18 cellular contexts compared by ENCODE assay signal in the genomic region with DNA sequence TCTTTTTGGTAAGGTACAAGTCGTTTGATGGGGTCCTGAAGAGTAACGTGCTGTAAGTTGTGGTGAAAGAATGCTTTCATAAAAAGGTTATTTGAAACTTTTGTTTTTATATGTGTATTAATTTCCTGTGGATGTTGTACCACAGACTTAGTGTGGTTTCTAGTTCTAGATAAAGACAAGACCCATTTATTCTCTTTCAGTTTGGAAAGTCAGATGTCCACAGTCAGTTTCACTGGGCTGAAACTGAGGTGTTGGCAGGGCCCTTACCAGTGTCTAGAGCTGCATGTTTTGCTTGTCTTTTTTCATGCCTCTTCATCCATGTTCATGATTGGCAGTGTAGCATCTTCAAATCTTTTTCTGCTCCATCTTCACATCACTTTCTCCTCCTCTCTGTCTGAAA. TPM values are rescaled to one million over a fixed set of nuclear protein-coding genes. Genes with fewer than 3 reads are reported as not detected.
DNase-seq lines count a peak whose midpoint lies in the region; ATAC-seq and TF ChIP-seq lines count a peak whose summit lies in the region.
"Had no signal": no experiment of that assay in that cellular context is flagged by ENCODE, and none has a peak within 500 bp of the region (broad histone marks: within the 10 kb centered on the region; RNA-seq: fewer than 3 reads in every experiment).

No MANE protein-coding gene starts in this region.

- H3K4me3 ChIP-seq in osteoblast (ENCODE audit: insufficient read depth, low read length): no peak overlapping the region
- H3K4me3 ChIP-seq: left lung, spleen, uterus had no signal

- CTCF ChIA-PET in activated CD4-positive, alpha-beta memory T cell treated with anti-CD3 and anti-CD28 coated beads for 36 hours (lab: Charles Lee): no interaction called here
- CTCF ChIA-PET in activated CD4-positive, alpha-beta memory T cell treated with anti-CD3 and anti-CD28 coated beads, Interleukin-2, amount 10 ng/mL, durations not matched to agents 7 days and 5 days (lab: Charles Lee): interaction anchor here (1.9 kb wide), 1 partner anchor 11 kb away, joined by 6 read pairs; no protein-coding TSS in a partner anchor

- no peak overlapping the region for H3K27ac ChIP-seq in osteoblast (ENCODE audit: low read depth, low read length)
- H3K27ac ChIP-seq: C4-2B, left lung, spleen, uterus, VCaP had no signal

- H3K27me3 ChIP-seq in osteoblast (ENCODE audit: insufficient read depth, low read length): no peaks in the 10 kb centered on the region
- H3K27me3 ChIP-seq: left lung, spleen, uterus had no signal

- TF ChIP-seq CTCF in osteoblast (IDR thresholded peaks at IDR 0.05; ENCODE audit: extremely low read depth, low read depth, low read length): no peak

- no peaks in the 10 kb centered on the region for H3K4me1 ChIP-seq in osteoblast (ENCODE audit: insufficient read depth, low read length)
- H3K4me1 ChIP-seq: left lung, uterus had no signal

- peak overlapping the region; percentile 45 for H2AFZ ChIP-seq in osteoblast (ENCODE audit: low read length)

- H3K27me3 Mint-ChIP-seq in activated CD4-positive, alpha-beta memory T cell treated with anti-CD3 and anti-CD28 coated beads for 36 hours: no peaks in the 10 kb centered on the region
- H3K27me3 Mint-ChIP-seq in activated CD4-positive, alpha-beta memory T cell treated with anti-CD3 and anti-CD28 coated beads, Interleukin-2, amount 10 ng/mL, durations not matched to agents 7 days and 5 days: no peaks in the 10 kb centered on the region
- H3K27me3 Mint-ChIP-seq in activated T-helper 2 cell treated with anti-CD3 and anti-CD28 coated beads, Interferon-gamma antibody, Interleukin-2, Interleukin-4, amounts not matched to agents 10 μg/mL and 5 μg/mL and 100 μg/mL, durations not matched to agents 14 hours and 24 hours and 36 hours (ENCODE audit: low read depth): no peaks in the 10 kb centered on the region

- peak overlapping the region; percentile 60 for H3K27ac Mint-ChIP-seq in activated CD4-positive, alpha-beta memory T cell treated with anti-CD3 and anti-CD28 coated beads for 36 hours
- H3K27ac Mint-ChIP-seq in activated CD4-positive, alpha-beta memory T cell treated with anti-CD3 and anti-CD28 coated beads, Interleukin-2, amount 10 ng/mL, durations not matched to agents 7 days and 5 days: no peak overlapping the region
- peak overlapping the region; percentile 69 for H3K27ac Mint-ChIP-seq in activated T-helper 2 cell treated with anti-CD3 and anti-CD28 coated beads, Interferon-gamma antibody, Interleukin-2, Interleukin-4, amounts not matched to agents 10 μg/mL and 5 μg/mL and 100 μg/mL, durations not matched to agents 14 hours and 24 hours and 36 hours

- peaks cover 17% of the 10 kb centered on the region for H3K36me3 Mint-ChIP-seq in activated CD4-positive, alpha-beta memory T cell treated with anti-CD3 and anti-CD28 coated beads for 36 hours
- H3K36me3 Mint-ChIP-seq in activated CD4-positive, alpha-beta memory T cell treated with anti-CD3 and anti-CD28 coated beads, Interleukin-2, amount 10 ng/mL, durations not matched to agents 7 days and 5 days (ENCODE audit: low read depth): peaks cover 10% of the 10 kb centered on the region
- peaks cover 22% of the 10 kb centered on the region for H3K36me3 Mint-ChIP-seq in activated T-helper 2 cell treated with anti-CD3 and anti-CD28 coated beads, Interferon-gamma antibody, Interleukin-2, Interleukin-4, amounts not matched to agents 10 μg/mL and 5 μg/mL and 100 μg/mL, durations not matched to agents 14 hours and 24 hours and 36 hours (ENCODE audit: low read depth)

- H3K9me3 ChIP-seq in osteoblast (ENCODE audit: low read depth, low read length): no peaks in the 10 kb centered on the region
- H3K9me3 ChIP-seq: uterus had no signal

- peak; percentile 62 for ATAC-seq in GM21390 (IDR thresholded peaks at IDR 0.05; ENCODE audit: unreplicated experiment)
- no peak for ATAC-seq in GM19452 (IDR thresholded peaks at IDR 0.05; ENCODE audit: unreplicated experiment)
- ATAC-seq: left lung had no signal

- no peaks in the 10 kb centered on the region for H3K79me2 ChIP-seq in osteoblast (ENCODE audit: insufficient read depth, low read length)

- peaks cover 30% of the 10 kb centered on the region for H3K9me3 Mint-ChIP-seq in activated CD4-positive, alpha-beta memory T cell treated with anti-CD3 and anti-CD28 coated beads for 36 hours
- H3K9me3 Mint-ChIP-seq in activated CD4-positive, alpha-beta memory T cell treated with anti-CD3 and anti-CD28 coated beads, Interleukin-2, amount 10 ng/mL, durations not matched to agents 7 days and 5 days: peaks cover 18% of the 10 kb centered on the region
- peaks cover 35% of the 10 kb centered on the region for H3K9me3 Mint-ChIP-seq in activated T-helper 2 cell treated with anti-CD3 and anti-CD28 coated beads, Interferon-gamma antibody, Interleukin-2, Interleukin-4, amounts not matched to agents 10 μg/mL and 5 μg/mL and 100 μg/mL, durations not matched to agents 14 hours and 24 hours and 36 hours

- intact Hi-C loops in activated CD4-positive, alpha-beta memory T cell treated with anti-CD3 and anti-CD28 coated beads for 36 hours (cut with micrococcal nuclease): no loop called here
- intact Hi-C loops in activated T-helper 2 cell treated with anti-CD3 and anti-CD28 coated beads, Interferon-gamma antibody, Interleukin-2, Interleukin-4, amounts not matched to agents 10 μg/mL and 5 μg/mL and 100 μg/mL, durations not matched to agents 14 hours and 24 hours and 36 hours (cut with micrococcal nuclease): loop anchor here (1.0 kb wide), 1 partner anchor 23 kb away; no protein-coding TSS in a partner anchor

- no peak overlapping the region for H3K4me2 ChIP-seq in osteoblast (ENCODE audit: insufficient read depth, low read length)

- POLR2A ChIA-PET in activated CD4-positive, alpha-beta memory T cell treated with anti-CD3 and anti-CD28 coated beads for 36 hours (lab: Charles Lee): interaction anchor here (0.6 kb wide), 1 partner anchor 31 kb away, joined by 3 read pairs; no protein-coding TSS in a partner anchor
- POLR2A ChIA-PET in activated CD4-positive, alpha-beta memory T cell treated with anti-CD3 and anti-CD28 coated beads, Interleukin-2, amount 10 ng/mL, durations not matched to agents 7 days and 5 days (lab: Charles Lee): interaction anchor here (2.4 to 2.8 kb wide), 2 partner anchors 11 to 22 kb away, joined by 14 to 15 read pairs; a partner anchor contains a TSS

- H3K4me1 Mint-ChIP-seq in activated CD4-positive, alpha-beta memory T cell treated with anti-CD3 and anti-CD28 coated beads for 36 hours (ENCODE audit: low read depth): peaks cover 40% of the 10 kb centered on the region
- H3K4me1 Mint-ChIP-seq in activated CD4-positive, alpha-beta memory T cell treated with anti-CD3 and anti-CD28 coated beads, Interleukin-2, amount 10 ng/mL, durations not matched to agents 7 days and 5 days: peaks cover 26% of the 10 kb centered on the region
- H3K4me1 Mint-ChIP-seq in activated T-helper 2 cell treated with anti-CD3 and anti-CD28 coated beads, Interferon-gamma antibody, Interleukin-2, Interleukin-4, amounts not matched to agents 10 μg/mL and 5 μg/mL and 100 μg/mL, durations not matched to agents 14 hours and 24 hours and 36 hours (ENCODE audit: low read depth): peaks cover 43% of the 10 kb centered on the region

- H4K20me1 ChIP-seq in osteoblast (ENCODE audit: insufficient read depth, low read length): no peaks in the 10 kb centered on the region

- H3K4me3 Mint-ChIP-seq in activated CD4-positive, alpha-beta memory T cell treated with anti-CD3 and anti-CD28 coated beads for 36 hours: no peak overlapping the region
- no peak overlapping the region for H3K4me3 Mint-ChIP-seq in activated CD4-positive, alpha-beta memory T cell treated with anti-CD3 and anti-CD28 coated beads, Interleukin-2, amount 10 ng/mL, durations not matched to agents 7 days and 5 days
- H3K4me3 Mint-ChIP-seq in activated T-helper 2 cell treated with anti-CD3 and anti-CD28 coated beads, Interferon-gamma antibody, Interleukin-2, Interleukin-4, amounts not matched to agents 10 μg/mL and 5 μg/mL and 100 μg/mL, durations not matched to agents 14 hours and 24 hours and 36 hours (ENCODE audit: low read depth): no peak overlapping the region

- H3K36me3 ChIP-seq in osteoblast (ENCODE audit: insufficient read depth, low read length): no peaks in the 10 kb centered on the region
- H3K36me3 ChIP-seq: left lung, spleen, uterus had no signal

- DNase-seq in activated CD4-positive, alpha-beta memory T cell treated with anti-CD3 and anti-CD28 coated beads for 36 hours: no peak
- no peak for DNase-seq in activated CD4-positive, alpha-beta memory T cell treated with anti-CD3 and anti-CD28 coated beads, Interleukin-2, amount 10 ng/mL, durations not matched to agents 7 days and 5 days
- no peak for DNase-seq in activated T-helper 2 cell treated with anti-CD3 and anti-CD28 coated beads, Interferon-gamma antibody, Interleukin-2, Interleukin-4, amounts not matched to agents 10 μg/mL and 5 μg/mL and 100 μg/mL, durations not matched to agents 14 hours and 24 hours and 36 hours (ENCODE audit: low spot score)
- DNase-seq in osteoblast (ENCODE audit: insufficient read length, low spot score, missing footprints): no peak
- no peak for DNase-seq in NCI-H748 (lab: John Stamatoyannopoulos, UW; ENCODE audit: unreplicated experiment)
- no peak for DNase-seq in AG08396 (ENCODE audit: low spot score)
- DNase-seq: activated naive CD4-positive, alpha-beta T cell treated with Interleukin-2 at 50 U/mL for 16 hours; Kasumi-1; left lung; NCI-H526; spleen; stimulated activated CD4-positive, alpha-beta T cell treated with anti-CD3 and anti-CD28 coated beads, Interleukin-4, amount 100 ng/mL, for 4 hours; substantia nigra; uterus had no signal

RNA-seq across cellular contexts. Expression of a gene that starts 22.1 kb away (rescaled TPM):
- total RNA-seq in activated CD4-positive, alpha-beta memory T cell treated with anti-CD3 and anti-CD28 coated beads for 36 hours: 100 to 1,000 TPM; 134 to 139 TPM
- 100 to 1,000 TPM; 223 to 239 TPM for total RNA-seq in activated CD4-positive, alpha-beta memory T cell treated with anti-CD3 and anti-CD28 coated beads, Interleukin-2, amount 10 ng/mL, durations not matched to agents 7 days and 5 days
- total RNA-seq in activated T-helper 2 cell treated with anti-CD3 and anti-CD28 coated beads, Interferon-gamma antibody, Interleukin-2, Interleukin-4, amounts not matched to agents 10 μg/mL and 5 μg/mL and 100 μg/mL, durations not matched to agents 14 hours and 24 hours and 36 hours: 100 and 107 TPM in 2 replicates
- 33.3 and 38.3 TPM in 2 replicates for total RNA-seq in osteoblast
